11 cellular contexts compared by ENCODE assay signal in the genomic region with DNA sequence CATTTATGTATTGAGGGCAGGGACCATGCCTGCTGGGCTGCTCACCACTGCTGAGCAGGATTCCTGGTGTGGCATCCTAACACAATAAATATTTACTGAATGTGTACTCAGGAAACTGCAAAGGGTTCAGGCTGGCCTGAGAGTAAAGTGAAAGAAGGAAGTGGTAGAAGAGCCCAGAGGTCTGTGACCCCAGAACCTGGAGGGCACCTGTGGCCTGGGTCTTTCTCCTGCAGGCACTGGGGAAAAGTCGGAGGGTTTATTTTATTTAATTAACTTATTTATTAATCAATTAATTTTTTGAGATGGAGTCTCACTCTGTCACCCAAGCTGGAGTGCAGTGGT. TPM values are rescaled to one million over a fixed set of nuclear protein-coding genes. Genes with fewer than 3 reads are reported as not detected.
DNase-seq lines count a peak whose midpoint lies in the region; ATAC-seq lines count a peak whose summit lies in the region.
"Had no signal": no experiment of that assay in that cellular context is flagged by ENCODE, and none has a peak within 500 bp of the region (broad histone marks: within the 10 kb centered on the region; RNA-seq: fewer than 3 reads in every experiment).

No MANE protein-coding gene starts in this region.

- peaks cover 100% of the 10 kb centered on the region for H3K4me1 ChIP-seq in BLaER1

- H3K36me3 ChIP-seq in BLaER1, result no peaks in the 10 kb centered on the region
- H3K36me3 ChIP-seq: MG63, ovary had no signal

- H3K4me2 ChIP-seq in BLaER1, result peak overlapping the region; percentile 64

- CTCF ChIA-PET in activated CD8-positive, alpha-beta T cell treated with anti-CD3 and anti-CD28 coated beads, Interleukin-2, amount 10 ng/mL, durations not matched to agents 7 days and 5 days (lab: Charles Lee), result interaction anchor here (0.8 to 3.9 kb wide), 3 partner anchors 17 to 152 kb away, joined by 3 to 20 read pairs (median 3); no protein-coding TSS in a partner anchor

- peak overlapping the region; percentile 80 for H3K27ac ChIP-seq in BLaER1

- no peaks in the 10 kb centered on the region for H3K9me3 ChIP-seq in BLaER1
- H3K9me3 ChIP-seq: MG63, ovary had no signal

- DNase-seq in ELR (ENCODE audit: low read depth) (peak; percentile 47), cerebellum (ENCODE audit: low spot score) (no peak), occipital lobe (lab: John Stamatoyannopoulos, UW) (no peak), NCI-H774 (lab: John Stamatoyannopoulos, UW) (no peak), C1 segment of cervical spinal cord (lab: John Stamatoyannopoulos, UW) (no peak)
- peak; percentile 31 for DNase-seq in activated CD8-positive, alpha-beta T cell treated with anti-CD3 and anti-CD28 coated beads, Interleukin-2, amount 10 ng/mL, durations not matched to agents 7 days and 5 days
- DNase-seq in naive thymus-derived CD8-positive, alpha-beta T cell, result no peak
- DNase-seq: dermis blood vessel endothelial cell, MG63, ovary had no signal

- no peaks in the 10 kb centered on the region for H3K27me3 Mint-ChIP-seq in activated CD8-positive, alpha-beta T cell treated with anti-CD3 and anti-CD28 coated beads, Interleukin-2, amount 10 ng/mL, durations not matched to agents 7 days and 5 days (ENCODE audit: low read depth)
- no peaks in the 10 kb centered on the region for H3K27me3 Mint-ChIP-seq in naive thymus-derived CD8-positive, alpha-beta T cell

- H3K9me3 Mint-ChIP-seq in activated CD8-positive, alpha-beta T cell treated with anti-CD3 and anti-CD28 coated beads, Interleukin-2, amount 10 ng/mL, durations not matched to agents 7 days and 5 days (ENCODE audit: insufficient read depth), result no peaks in the 10 kb centered on the region
- no peaks in the 10 kb centered on the region for H3K9me3 Mint-ChIP-seq in naive thymus-derived CD8-positive, alpha-beta T cell

- peak overlapping the region; percentile 92 for H3K27ac Mint-ChIP-seq in activated CD8-positive, alpha-beta T cell treated with anti-CD3 and anti-CD28 coated beads, Interleukin-2, amount 10 ng/mL, durations not matched to agents 7 days and 5 days
- H3K27ac Mint-ChIP-seq in naive thymus-derived CD8-positive, alpha-beta T cell, result peak overlapping the region; percentile 72 to 98 (median 97)

- H3K36me3 Mint-ChIP-seq in activated CD8-positive, alpha-beta T cell treated with anti-CD3 and anti-CD28 coated beads, Interleukin-2, amount 10 ng/mL, durations not matched to agents 7 days and 5 days (ENCODE audit: low read depth), result no peaks in the 10 kb centered on the region
- no peaks in the 10 kb centered on the region for H3K36me3 Mint-ChIP-seq in naive thymus-derived CD8-positive, alpha-beta T cell

- peak overlapping the region; percentile 61 for H3K4me3 Mint-ChIP-seq in activated CD8-positive, alpha-beta T cell treated with anti-CD3 and anti-CD28 coated beads, Interleukin-2, amount 10 ng/mL, durations not matched to agents 7 days and 5 days
- peak overlapping the region; percentile 38 to 83 (median 73) for H3K4me3 Mint-ChIP-seq in naive thymus-derived CD8-positive, alpha-beta T cell

- H3K4me3 ChIP-seq in BLaER1, result no peak overlapping the region
- H3K4me3 ChIP-seq: MG63, ovary had no signal

- no peak for ATAC-seq in activated CD8-positive, alpha-beta T cell treated with anti-CD3 and anti-CD28 coated beads, Interleukin-2, amount 10 ng/mL, durations not matched to agents 7 days and 5 days
- no peak for ATAC-seq in naive thymus-derived CD8-positive, alpha-beta T cell

- no peaks in the 10 kb centered on the region for H4K20me1 ChIP-seq in BLaER1

- H3K4me1 Mint-ChIP-seq in activated CD8-positive, alpha-beta T cell treated with anti-CD3 and anti-CD28 coated beads, Interleukin-2, amount 10 ng/mL, durations not matched to agents 7 days and 5 days (ENCODE audit: low read depth), result peaks cover 66% of the 10 kb centered on the region
- H3K4me1 Mint-ChIP-seq in naive thymus-derived CD8-positive, alpha-beta T cell, result peaks cover 17 to 66% (median 58%) of the 10 kb centered on the region in 4 donors

- H3K27me3 ChIP-seq in BLaER1, result no peaks in the 10 kb centered on the region
- H3K27me3 ChIP-seq: MG63, ovary had no signal

- no peak overlapping the region; the same call in 1 of the 2 replicates for H3K9ac ChIP-seq in BLaER1

- POLR2A ChIA-PET in activated CD8-positive, alpha-beta T cell treated with anti-CD3 and anti-CD28 coated beads, Interleukin-2, amount 10 ng/mL, durations not matched to agents 7 days and 5 days (lab: Charles Lee), result interaction anchor here (3.3 kb wide), 1 partner anchor 118 kb away, joined by 10 read pairs; no protein-coding TSS in a partner anchor
- POLR2A ChIA-PET in naive thymus-derived CD8-positive, alpha-beta T cell (lab: Charles Lee), result interaction anchor here (0.7 to 5.3 kb wide), 8 partner anchors 10 to 125 kb away, joined by 3 to 41 read pairs (median 10); a partner anchor contains a TSS

RNA-seq across cellular contexts. Expression of a gene that starts 28.2 kb away (rescaled TPM):
- 10 to 100 TPM; 74.1 to 78.4 TPM for total RNA-seq in activated CD8-positive, alpha-beta T cell treated with anti-CD3 and anti-CD28 coated beads, Interleukin-2, amount 10 ng/mL, durations not matched to agents 7 days and 5 days
- 10 to 100 TPM; 40.8 to 43.4 TPM for total RNA-seq in naive thymus-derived CD8-positive, alpha-beta T cell
- 100 to 1,000 TPM; 145 to 158 (median 157) TPM for polyA plus RNA-seq in naive thymus-derived CD8-positive, alpha-beta T cell
- total RNA-seq in cerebellum (12.3 TPM), occipital lobe (14.3 TPM)

RNA-seq across cellular contexts. Expression of a gene that starts 53.6 kb away (rescaled TPM):
- total RNA-seq in activated CD8-positive, alpha-beta T cell treated with anti-CD3 and anti-CD28 coated beads, Interleukin-2, amount 10 ng/mL, durations not matched to agents 7 days and 5 days, result 10 to 100 TPM; 19.0 to 20.3 TPM
- 1 to 10 TPM; 6.7 to 6.8 TPM for total RNA-seq in naive thymus-derived CD8-positive, alpha-beta T cell
- polyA plus RNA-seq in naive thymus-derived CD8-positive, alpha-beta T cell, result 1 to 10 TPM; 1.8 to 6.8 (median 3.9) TPM
- total RNA-seq in cerebellum, result 16.1 TPM
- total RNA-seq in occipital lobe, result 10.6 TPM

Comparison
In these comparisons a context has a peak if more than half of its experiments do, and no peak if none do; other contexts are left out.
1. DNase-seq: peak in ELR (single experiment) and activated CD8-positive, alpha-beta T cell treated with anti-CD3 and anti-CD28 coated beads, Interleukin-2, amount 10 ng/mL, durations not matched to agents 7 days and 5 days (single experiment); none in naive thymus-derived CD8-positive, alpha-beta T cell (0 of 10), cerebellum (single experiment), occipital lobe (single experiment), NCI-H774 (single experiment) and C1 segment of cervical spinal cord (0 of 14).